Comparison of ENCODE assay signal across 19 cellular contexts in the genomic region with DNA sequence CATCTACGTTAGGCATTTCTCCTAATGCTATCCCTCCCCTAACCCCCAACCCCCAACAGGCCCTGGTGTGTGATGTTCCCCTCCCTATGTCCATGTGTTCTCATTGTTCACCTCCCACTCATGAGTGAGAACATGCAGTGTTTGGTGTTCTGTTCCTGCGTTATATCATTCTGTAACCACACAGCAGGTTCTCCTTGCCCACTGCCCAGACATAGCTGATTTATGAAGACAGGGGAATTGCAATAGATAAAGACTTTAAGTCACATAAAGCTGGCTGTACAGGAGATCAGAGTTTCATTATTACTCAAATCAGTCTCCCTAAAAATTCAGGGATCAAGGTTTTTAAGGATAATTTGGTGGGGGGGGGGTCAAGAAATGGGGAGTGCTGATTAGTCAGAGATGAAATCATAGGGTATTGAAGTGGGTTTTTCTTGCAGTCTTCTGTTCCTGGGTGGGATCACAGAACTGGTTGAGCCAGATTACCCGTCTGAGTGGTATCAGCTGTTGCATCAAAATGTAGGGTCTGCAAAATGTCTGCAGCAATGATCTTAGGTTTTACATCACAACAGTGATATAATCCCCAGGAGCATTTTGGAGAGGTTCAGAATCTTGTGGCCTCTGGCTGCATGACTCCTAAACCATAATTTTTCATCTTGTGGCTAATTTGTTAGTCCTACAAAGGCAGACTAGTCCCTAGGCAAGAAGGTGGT.
"Had no signal": no experiment of that assay in that cellular context is flagged by ENCODE, and none has a peak within 500 bp of the region (broad histone marks: within the 10 kb centered on the region; RNA-seq: fewer than 3 reads in every experiment).

No MANE protein-coding gene starts in this region.

- H3K4me3 ChIP-seq: neural progenitor cell, ovary, right atrium auricular region, sigmoid colon, skin epidermis, upper lobe of left lung, uterus had no signal

- H3K27me3 ChIP-seq: foreskin keratinocyte, neural progenitor cell, ovary, right atrium auricular region, sigmoid colon, upper lobe of left lung, uterus had no signal

- H3K9me3 ChIP-seq: ovary, right atrium auricular region, sigmoid colon, upper lobe of left lung, uterus had no signal

- DNase-seq: erythroblast; foreskin keratinocyte; hippocampal formation; kidney glomerular epithelial cell; mammary epithelial cell; natural killer cell; nucleus accumbens; ovary; sigmoid colon; stimulated activated CD4-positive, alpha-beta T cell treated with anti-CD3 and anti-CD28 coated beads, Interleukin-2, amount 100 ng/mL, for 48 hours; stimulated activated naive CD4-positive, alpha-beta T cell treated with Interleukin-2 at 50 U/mL for 16 hours; upper lobe of left lung; uterus had no signal

- H3K27ac ChIP-seq: foreskin keratinocyte, neural progenitor cell, ovary, right atrium auricular region, sigmoid colon, skin epidermis, upper lobe of left lung, uterus had no signal

- H3K36me3 ChIP-seq: neural progenitor cell, ovary, right atrium auricular region, sigmoid colon, upper lobe of left lung, uterus had no signal

- H3K4me1 ChIP-seq: foreskin keratinocyte, neural progenitor cell, right atrium auricular region, sigmoid colon, upper lobe of left lung, uterus had no signal

- H3K4me2 ChIP-seq: neural progenitor cell had no signal

- H2AFZ ChIP-seq: neural progenitor cell had no signal

- H3K9ac ChIP-seq: neural progenitor cell had no signal

- FAIRE-seq: colon, endothelial cell of umbilical vein had no signal

- ATAC-seq: foreskin keratinocyte, left lobe of liver, natural killer cell had no signal
